23 cellular contexts compared by ENCODE assay signal in the genomic region with DNA sequence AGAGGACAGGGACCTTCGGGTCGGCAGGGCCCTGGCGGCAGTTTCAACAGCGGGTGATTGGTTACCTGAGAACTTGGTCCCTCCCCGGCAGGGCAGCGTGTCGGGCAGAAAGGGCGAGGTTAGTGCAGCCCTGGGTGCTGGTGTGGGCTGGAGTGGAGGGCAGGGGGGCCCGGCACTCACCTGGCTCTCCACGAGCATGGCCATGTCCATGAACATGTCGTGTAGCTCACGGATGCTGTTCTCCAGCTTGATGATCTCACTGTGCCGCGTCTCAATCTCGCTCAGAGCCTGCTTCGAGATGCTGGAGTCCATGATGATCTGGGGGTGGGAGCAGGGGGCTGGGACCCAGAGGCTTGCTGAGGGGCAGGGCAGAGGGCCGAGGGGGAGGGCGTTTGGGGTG.
"Had no signal": no experiment of that assay in that cellular context is flagged by ENCODE, and none has a peak within 500 bp of the region (broad histone marks: within the 10 kb centered on the region; RNA-seq: fewer than 3 reads in every experiment).

No MANE protein-coding gene starts in this region.

- H3K27ac Mint-ChIP-seq: activated CD8-positive, alpha-beta T cell treated with anti-CD3 and anti-CD28 coated beads for 36 hours; activated naive CD4-positive, alpha-beta T cell treated with anti-CD3 and anti-CD28 coated beads, Interleukin-2, amount 10 ng/mL, durations not matched to agents 7 days and 5 days; stimulated activated memory B cell treated with anti-CD40 and anti-IgM and Interleukin-4, amounts not matched to agents 10 μg/mL and 1 μg/mL and 100 μg/mL, for 72 hours; T-cell had no signal

- ATAC-seq: activated CD8-positive, alpha-beta T cell treated with anti-CD3 and anti-CD28 coated beads for 36 hours; mucosa of descending colon; sciatic nerve; stimulated activated memory B cell treated with anti-CD40 and anti-IgM and Interleukin-4, amounts not matched to agents 10 μg/mL and 1 μg/mL and 100 μg/mL, for 72 hours; T-cell had no signal

- H3K9me3 Mint-ChIP-seq: activated CD8-positive, alpha-beta T cell treated with anti-CD3 and anti-CD28 coated beads for 36 hours; activated naive CD4-positive, alpha-beta T cell treated with anti-CD3 and anti-CD28 coated beads, Interleukin-2, amount 10 ng/mL, durations not matched to agents 7 days and 5 days; central memory CD8-positive, alpha-beta T cell; naive B cell; stimulated activated memory B cell treated with anti-CD40 and anti-IgM and Interleukin-4, amounts not matched to agents 10 μg/mL and 1 μg/mL and 100 μg/mL, for 72 hours; T-cell had no signal

- H3K9ac ChIP-seq: parathyroid adenoma had no signal

- H3K9me3 ChIP-seq: ascending aorta, left ventricle myocardium inferior, mucosa of descending colon, testis had no signal

- DNase-seq: activated CD4-positive, alpha-beta T cell treated with anti-CD3 and anti-CD28 coated beads for 48 hours; activated CD4-positive, CD25-positive, alpha-beta regulatory T cell; activated CD8-positive, alpha-beta T cell treated with anti-CD3 and anti-CD28 coated beads for 36 hours; activated effector memory CD4-positive, alpha-beta T cell treated with Interleukin-2 at 50 U/mL for 16 hours; activated naive CD4-positive, alpha-beta T cell treated with anti-CD3 and anti-CD28 coated beads, Interleukin-2, amount 10 ng/mL, durations not matched to agents 7 days and 5 days; activated T-cell treated with anti-CD3 and anti-CD28 coated beads, Interleukin-2, amount 50 U/mL, for 48 hours; erythroblast; foreskin melanocyte; kidney glomerular epithelial cell; left ventricle myocardium inferior; mucosa of descending colon; naive B cell; stimulated activated CD4-positive, alpha-beta T cell treated with anti-CD3 and anti-CD28 coated beads, Interleukin-4, amount 100 ng/mL, for 24 hours; T-cell; T1000; testis had no signal

- H3K4me3 Mint-ChIP-seq: activated CD8-positive, alpha-beta T cell treated with anti-CD3 and anti-CD28 coated beads for 36 hours; activated naive CD4-positive, alpha-beta T cell treated with anti-CD3 and anti-CD28 coated beads, Interleukin-2, amount 10 ng/mL, durations not matched to agents 7 days and 5 days; central memory CD8-positive, alpha-beta T cell; stimulated activated memory B cell treated with anti-CD40 and anti-IgM and Interleukin-4, amounts not matched to agents 10 μg/mL and 1 μg/mL and 100 μg/mL, for 72 hours had no signal

- H3K4me1 ChIP-seq: left ventricle myocardium inferior, parathyroid adenoma had no signal

- H3K4me3 ChIP-seq: ascending aorta, coronary artery, left ventricle myocardium inferior, mucosa of descending colon, testis had no signal

- H3K27ac ChIP-seq: ascending aorta, coronary artery, left ventricle myocardium inferior, parathyroid adenoma had no signal

- H3K27me3 Mint-ChIP-seq: activated CD8-positive, alpha-beta T cell treated with anti-CD3 and anti-CD28 coated beads for 36 hours; central memory CD8-positive, alpha-beta T cell; T-cell had no signal

- FAIRE-seq: endometrium had no signal
